Comparison of ENCODE assay signal across 19 cellular contexts in the genomic region with DNA sequence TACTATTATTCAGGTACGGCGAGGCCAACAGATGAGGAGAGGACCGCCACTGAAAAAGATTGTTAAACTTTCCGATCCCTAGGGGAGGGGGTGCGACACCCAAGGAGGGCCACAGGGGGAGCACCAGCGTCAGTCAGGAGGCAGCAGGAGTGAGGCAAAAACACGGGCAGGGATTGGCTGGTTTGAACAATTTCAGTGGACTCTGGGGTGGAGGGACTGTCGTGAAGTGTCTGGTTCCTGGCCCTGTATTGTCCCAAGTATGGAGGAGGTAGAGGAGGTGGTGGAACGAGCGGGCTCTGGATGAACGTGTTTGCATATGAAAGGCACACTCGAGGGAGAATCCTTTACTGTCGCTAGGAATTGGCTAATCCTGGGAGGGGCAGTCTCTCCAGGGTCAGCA. TPM values are rescaled to one million over a fixed set of nuclear protein-coding genes. Genes with fewer than 3 reads are reported as not detected.
DNase-seq lines count a peak whose midpoint lies in the region; ATAC-seq, FAIRE-seq and TF ChIP-seq lines count a peak whose summit lies in the region.
"Had no signal": no experiment of that assay in that cellular context is flagged by ENCODE, and none has a peak within 500 bp of the region (broad histone marks: within the 10 kb centered on the region; RNA-seq: fewer than 3 reads in every experiment).

No MANE protein-coding gene starts in this region.

- ATAC-seq in SK-N-SH treated with all-trans-retinoic acid at 6 μM for 48 hours, result peak; percentile 52; the same call in 2 of the 3 replicates
- no peak for ATAC-seq in natural killer cell
- ATAC-seq: left lung; stimulated activated naive CD8-positive, alpha-beta T cell treated with anti-CD3 and anti-CD28 coated beads, Interleukin-15, Interleukin-2, amounts not matched to agents 100 U/mL and 50 U/mL, for 24 hours had no signal

- H3K27me3 Mint-ChIP-seq in natural killer cell (ENCODE audit: low read depth in 2 of 2), result peaks cover 10 to 16% of the 10 kb centered on the region in 2 donors

- H3K9me3 Mint-ChIP-seq in natural killer cell, result no peaks in the 10 kb centered on the region
- H3K9me3 Mint-ChIP-seq: IgD-negative memory B cell, naive B cell had no signal

- H3K4me3 Mint-ChIP-seq in natural killer cell, result no peak overlapping the region
- H3K4me3 Mint-ChIP-seq: IgD-negative memory B cell had no signal

- H3K36me3 ChIP-seq in HAP-1 (replicated peaks), result no peaks in the 10 kb centered on the region
- no peaks in the 10 kb centered on the region for H3K36me3 ChIP-seq in iPS DF 6.9 (ENCODE audit: control insufficient read depth, insufficient read depth, low read length)
- H3K36me3 ChIP-seq: left lung, sigmoid colon had no signal

- DNase-seq in AG04450 (ENCODE audit: low read depth, low spot score) (no peak), HAP-1 (ENCODE audit: low spot score in 2 of 2) (peak; percentile 89 to 96), iPS DF 6.9 (ENCODE audit: low read depth, low spot score) (peak; percentile 37), NCI-H524 treated with DMSO at 0.1 percent for 48 hours (lab: John Stamatoyannopoulos, UW) (no peak), GM12892 (ENCODE audit: insufficient read length) (no peak), natural killer cell (no peak), NCI-H526 (lab: John Stamatoyannopoulos, UW) (no peak)
- DNase-seq: activated CD4-positive, alpha-beta T cell treated with anti-CD3 and anti-CD28 coated beads for 1 hour; activated T-cell treated with anti-CD3 and anti-CD28 coated beads, Interleukin-2, amount 50 U/mL, for 48 hours; dorsolateral prefrontal cortex; foreskin fibroblast; naive B cell; NCI-H1436 treated with DMSO at 0.1 percent for 48 hours; sigmoid colon; stimulated activated naive CD8-positive, alpha-beta T cell treated with anti-CD3 and anti-CD28 coated beads, Interleukin-15, Interleukin-2, amounts not matched to agents 100 U/mL and 50 U/mL, for 24 hours had no signal

- H3K36me3 Mint-ChIP-seq in natural killer cell, result no peaks in the 10 kb centered on the region
- H3K36me3 Mint-ChIP-seq: IgD-negative memory B cell, naive B cell had no signal

- H3K27me3 ChIP-seq in AG04450 (ENCODE audit: control insufficient read depth, insufficient read depth, low read length), result peaks cover 15% of the 10 kb centered on the region
- H3K27me3 ChIP-seq in HAP-1 (ENCODE audit: low read depth), result no peaks in the 10 kb centered on the region
- H3K27me3 ChIP-seq in iPS DF 6.9 (ENCODE audit: control insufficient read depth, insufficient read depth, low read length), result no peaks in the 10 kb centered on the region
- H3K27me3 ChIP-seq: dorsolateral prefrontal cortex, left lung, sigmoid colon had no signal

- TF ChIP-seq CTCF in AG04450 (IDR thresholded peaks at IDR 0.05; ENCODE audit: low read depth, low read length), result peak; percentile 25; the same call in 1 of the 2 replicates
- no peak for TF ChIP-seq CTCF in natural killer cell (IDR thresholded peaks at IDR 0.05)

- no peaks in the 10 kb centered on the region for H3K4me1 Mint-ChIP-seq in natural killer cell
- H3K4me1 Mint-ChIP-seq: IgD-negative memory B cell, naive B cell had no signal

- H3K9me3 ChIP-seq in AG04450 (ENCODE audit: control insufficient read depth, insufficient read depth, low read length), result no peaks in the 10 kb centered on the region
- H3K9me3 ChIP-seq in HAP-1, result no peaks in the 10 kb centered on the region
- H3K9me3 ChIP-seq in iPS DF 6.9 (ENCODE audit: control insufficient read depth, insufficient read depth, low read length), result no peaks in the 10 kb centered on the region
- H3K9me3 ChIP-seq: left lung, sigmoid colon had no signal

- H3K4me3 ChIP-seq in AG04450 (ENCODE audit: low read depth, low read length) (no peak overlapping the region), HAP-1 (no peak overlapping the region), iPS DF 6.9 (ENCODE audit: low read length) (no peak overlapping the region)
- H3K4me3 ChIP-seq: dorsolateral prefrontal cortex, left lung, sigmoid colon had no signal

- POLR2A ChIA-PET in AG04450 (lab: Yijun Ruan, JAX), result no interaction called here

- H3K27ac ChIP-seq in AG04450 (ENCODE audit: low read depth, low read length) (no peak overlapping the region), iPS DF 6.9 (ENCODE audit: low read length) (no peak overlapping the region)
- H3K27ac ChIP-seq: dorsolateral prefrontal cortex, left lung, sigmoid colon had no signal

- intact Hi-C loops in natural killer cell (cut with micrococcal nuclease), result no loop called here

- in situ Hi-C loops in HAP-1 (cut with MboI; ENCODE audit: low sequenced_read_pairs), result no loop called here

- H3K27ac Mint-ChIP-seq in natural killer cell, result no peak overlapping the region
- H3K27ac Mint-ChIP-seq: IgD-negative memory B cell, naive B cell had no signal

- TF ChIP-seq POLR2A in GM12892 (IDR thresholded peaks at IDR 0.05; ENCODE audit: low read depth, low read length), result no peak

- CTCF ChIA-PET in AG04450 (lab: Charles Lee), result no interaction called here

- no CpG with 5 or more reads among the region's 13 CpGs for WGBS in iPS DF 6.9 (ENCODE audit: insufficient coverage, insufficient read length)

- H3K4me1 ChIP-seq in HAP-1 (peaks cover 11% of the 10 kb centered on the region), iPS DF 6.9 (ENCODE audit: control insufficient read depth, insufficient read depth, low read length) (peaks cover 4% of the 10 kb centered on the region; the same call in 1 of the 2 replicates)
- H3K4me1 ChIP-seq: left lung had no signal

- no peak for FAIRE-seq in GM12892 (lab: Jason Lieb, UNC)
- FAIRE-seq: H54 had no signal

TF ChIP-seq in SK-N-SH treated with all-trans-retinoic acid at 6 μM for 48 hours, 23 proteins besides CTCF, POLR2A, EP300 and RAD21 (continues in another document):
- TF ChIP-seq, protein P1, sequence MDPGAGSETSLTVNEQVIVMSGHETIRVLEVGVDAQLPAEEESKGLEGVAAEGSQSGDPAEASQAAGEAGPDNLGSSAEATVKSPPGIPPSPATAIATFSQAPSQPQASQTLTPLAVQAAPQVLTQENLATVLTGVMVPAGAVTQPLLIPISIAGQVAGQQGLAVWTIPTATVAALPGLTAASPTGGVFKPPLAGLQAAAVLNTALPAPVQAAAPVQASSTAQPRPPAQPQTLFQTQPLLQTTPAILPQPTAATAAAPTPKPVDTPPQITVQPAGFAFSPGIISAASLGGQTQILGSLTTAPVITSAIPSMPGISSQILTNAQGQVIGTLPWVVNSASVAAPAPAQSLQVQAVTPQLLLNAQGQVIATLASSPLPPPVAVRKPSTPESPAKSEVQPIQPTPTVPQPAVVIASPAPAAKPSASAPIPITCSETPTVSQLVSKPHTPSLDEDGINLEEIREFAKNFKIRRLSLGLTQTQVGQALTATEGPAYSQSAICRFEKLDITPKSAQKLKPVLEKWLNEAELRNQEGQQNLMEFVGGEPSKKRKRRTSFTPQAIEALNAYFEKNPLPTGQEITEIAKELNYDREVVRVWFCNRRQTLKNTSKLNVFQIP (CRISPR knock-in tag; IDR thresholded peaks at IDR 0.05; ENCODE audit: borderline replicate concordance, low read depth), result no peak
- TF ChIP-seq ZC3H10 (CRISPR knock-in tag; IDR thresholded peaks at IDR 0.05), result no peak
- TF ChIP-seq BACH2 (CRISPR knock-in tag; IDR thresholded peaks at IDR 0.05; ENCODE audit: borderline replicate concordance), result no peak
- no peak for TF ChIP-seq GLIS3 (CRISPR knock-in tag; IDR thresholded peaks at IDR 0.05)
- TF ChIP-seq, protein P2, sequence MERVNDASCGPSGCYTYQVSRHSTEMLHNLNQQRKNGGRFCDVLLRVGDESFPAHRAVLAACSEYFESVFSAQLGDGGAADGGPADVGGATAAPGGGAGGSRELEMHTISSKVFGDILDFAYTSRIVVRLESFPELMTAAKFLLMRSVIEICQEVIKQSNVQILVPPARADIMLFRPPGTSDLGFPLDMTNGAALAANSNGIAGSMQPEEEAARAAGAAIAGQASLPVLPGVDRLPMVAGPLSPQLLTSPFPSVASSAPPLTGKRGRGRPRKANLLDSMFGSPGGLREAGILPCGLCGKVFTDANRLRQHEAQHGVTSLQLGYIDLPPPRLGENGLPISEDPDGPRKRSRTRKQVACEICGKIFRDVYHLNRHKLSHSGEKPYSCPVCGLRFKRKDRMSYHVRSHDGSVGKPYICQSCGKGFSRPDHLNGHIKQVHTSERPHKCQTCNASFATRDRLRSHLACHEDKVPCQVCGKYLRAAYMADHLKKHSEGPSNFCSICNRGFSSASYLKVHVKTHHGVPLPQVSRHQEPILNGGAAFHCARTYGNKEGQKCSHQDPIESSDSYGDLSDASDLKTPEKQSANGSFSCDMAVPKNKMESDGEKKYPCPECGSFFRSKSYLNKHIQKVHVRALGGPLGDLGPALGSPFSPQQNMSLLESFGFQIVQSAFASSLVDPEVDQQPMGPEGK (CRISPR knock-in tag; IDR thresholded peaks at IDR 0.05; ENCODE audit: borderline replicate concordance), result no peak
- TF ChIP-seq ISL1 (CRISPR knock-in tag; IDR thresholded peaks at IDR 0.05), result no peak
- TF ChIP-seq, protein P3, sequence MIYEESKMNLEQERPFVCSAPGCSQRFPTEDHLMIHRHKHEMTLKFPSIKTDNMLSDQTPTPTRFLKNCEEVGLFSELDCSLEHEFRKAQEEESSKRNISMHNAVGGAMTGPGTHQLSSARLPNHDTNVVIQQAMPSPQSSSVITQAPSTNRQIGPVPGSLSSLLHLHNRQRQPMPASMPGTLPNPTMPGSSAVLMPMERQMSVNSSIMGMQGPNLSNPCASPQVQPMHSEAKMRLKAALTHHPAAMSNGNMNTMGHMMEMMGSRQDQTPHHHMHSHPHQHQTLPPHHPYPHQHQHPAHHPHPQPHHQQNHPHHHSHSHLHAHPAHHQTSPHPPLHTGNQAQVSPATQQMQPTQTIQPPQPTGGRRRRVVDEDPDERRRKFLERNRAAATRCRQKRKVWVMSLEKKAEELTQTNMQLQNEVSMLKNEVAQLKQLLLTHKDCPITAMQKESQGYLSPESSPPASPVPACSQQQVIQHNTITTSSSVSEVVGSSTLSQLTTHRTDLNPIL (CRISPR knock-in tag; IDR thresholded peaks at IDR 0.05; ENCODE audit: low read depth), result no peak
- no peak for TF ChIP-seq ARNTL (CRISPR knock-in tag; IDR thresholded peaks at IDR 0.05; ENCODE audit: borderline replicate concordance, low read depth)
- TF ChIP-seq TOX (CRISPR knock-in tag; IDR thresholded peaks at IDR 0.05; ENCODE audit: borderline replicate concordance), result no peak
- no peak for TF ChIP-seq ESRRG (CRISPR knock-in tag; IDR thresholded peaks at IDR 0.05)
- TF ChIP-seq ZFP30 (CRISPR knock-in tag; IDR thresholded peaks at IDR 0.05), result no peak
- TF ChIP-seq ZFP3 (CRISPR knock-in tag; IDR thresholded peaks at IDR 0.05), result no peak

RNA-seq across cellular contexts. Expression of a gene that starts 32.5 kb away (rescaled TPM):
- 7.8 and 9.5 TPM in 2 replicates for polyA plus RNA-seq in AG04450 (2011; rRNA removed)
- 4.1 and 5.3 TPM in 2 replicates for polyA minus RNA-seq in AG04450 (2011; rRNA and poly(A)+ RNA removed)
- 12.0 TPM for polyA plus RNA-seq in GM12892 (2012; ENCODE audit: missing spikeins)
- total RNA-seq in natural killer cell, result 1 to 10 TPM; 6.0 to 9.6 (median 7.9) TPM

Comparison
In these comparisons a context has a peak if more than half of its experiments do, and no peak if none do; other contexts are left out.
1. DNase-seq: peak in HAP-1 (2 of 2) and iPS DF 6.9 (single experiment); none in AG04450 (single experiment), NCI-H524 treated with DMSO at 0.1 percent for 48 hours (single experiment), GM12892 (single experiment), natural killer cell (single experiment) and NCI-H526 (0 of 2).